Comparison of ENCODE assay signal across 10 cellular contexts in genomic region chr20:55415567-55416142, GRCh38.
DNase-seq lines count a peak whose midpoint lies in the region; ATAC-seq, FAIRE-seq and TF ChIP-seq lines count a peak whose summit lies in the region.
"Had no signal": no experiment of that assay in that cellular context is flagged by ENCODE, and none has a peak within 500 bp of the region (broad histone marks: within the 10 kb centered on the region; RNA-seq: fewer than 3 reads in every experiment).

No MANE protein-coding gene starts in this region.

- no peak for TF ChIP-seq POLR2A in sigmoid colon (IDR thresholded peaks at IDR 0.05)

- WGBS in heart right ventricle, 2 donors: 46 to 57% methylated on average over 7 of the region's 7 CpGs
- WGBS in sigmoid colon, 2 donors: 42 to 52% methylated on average over 7 of the region's 7 CpGs

- no peak overlapping the region for H3K4me3 ChIP-seq in heart right ventricle
- H3K4me3 ChIP-seq in sigmoid colon: no peak overlapping the region
- H3K4me3 ChIP-seq: K562 had no signal

- H3K4me3 Mint-ChIP-seq in CD14-positive monocyte: no peak overlapping the region

- H3K27me3 ChIP-seq in heart right ventricle: no peaks in the 10 kb centered on the region
- H3K27me3 ChIP-seq in sigmoid colon: no peaks in the 10 kb centered on the region

- no peaks in the 10 kb centered on the region for H3K4me1 Mint-ChIP-seq in CD14-positive monocyte

- H3K27me3 Mint-ChIP-seq in CD14-positive monocyte (ENCODE audit: low read depth in 3 of 3): no peaks in the 10 kb centered on the region

- no peaks in the 10 kb centered on the region for H3K36me3 Mint-ChIP-seq in CD14-positive monocyte

- H3K4me1 ChIP-seq in heart right ventricle (peaks cover 0 to 5% (median 0%) of the 10 kb centered on the region in 9 donors), sigmoid colon (peaks cover 0 to 12% (median 8%) of the 10 kb centered on the region in 4 donors)

- H3K27ac ChIP-seq in heart right ventricle (no peak overlapping the region), sigmoid colon (no peak overlapping the region)

- H3K36me3 ChIP-seq in heart right ventricle (no peaks in the 10 kb centered on the region), sigmoid colon (no peaks in the 10 kb centered on the region)

- TF ChIP-seq EP300 in sigmoid colon (IDR thresholded peaks at IDR 0.05): no peak

- ATAC-seq in heart right ventricle: no peak
- ATAC-seq: K562 had no signal

- no peak overlapping the region for H3K27ac Mint-ChIP-seq in CD14-positive monocyte

- intact Hi-C loops in heart right ventricle (cut with DNase I): loop anchor here in 1 of 10 donors (10.0 kb wide), 1 partner anchor 759 kb away; no protein-coding TSS in a partner anchor
- intact Hi-C loops in cardiac septum (cut with DNase I): no loop called here
- intact Hi-C loops in sigmoid colon (cut with DNase I): no loop called here
- intact Hi-C loops in CD14-positive monocyte (cut with micrococcal nuclease): no loop called here

- DNase-seq in heart right ventricle (no peak), cardiac septum (ENCODE audit: low spot score) (no peak), RPMI8226 (peak; percentile 15), anterior cingulate cortex (lab: John Stamatoyannopoulos, UW) (no peak), NCI-H2029 treated with DMSO at 0.1 percent for 48 hours (lab: John Stamatoyannopoulos, UW) (no peak), sigmoid colon (no peak), CD14-positive monocyte (ENCODE audit: low spot score) (no peak)
- DNase-seq: Calu3 had no signal

- H3K9me3 Mint-ChIP-seq in CD14-positive monocyte: peaks cover 0 to 2% (median 0%) of the 10 kb centered on the region in 7 donors

- peak; percentile 96 for FAIRE-seq in islet of Langerhans (lab: Jason Lieb, UNC)
- FAIRE-seq: K562 had no signal

- H3K9me3 ChIP-seq in heart right ventricle (peaks cover 0 to 5% (median 0%) of the 10 kb centered on the region in 11 donors), sigmoid colon (no peaks in the 10 kb centered on the region)

- peak in 6 of 9 donors; percentile 26 to 49 (median 36) for TF ChIP-seq CTCF in heart right ventricle (IDR thresholded peaks at IDR 0.05)
- TF ChIP-seq CTCF in sigmoid colon (IDR thresholded peaks at IDR 0.05): peak in 1 of 4 experiments; percentile 44
- no peak for TF ChIP-seq CTCF in CD14-positive monocyte (IDR thresholded peaks at IDR 0.05)
